ENCODE assay signal across 8 cellular contexts in the genomic region with DNA sequence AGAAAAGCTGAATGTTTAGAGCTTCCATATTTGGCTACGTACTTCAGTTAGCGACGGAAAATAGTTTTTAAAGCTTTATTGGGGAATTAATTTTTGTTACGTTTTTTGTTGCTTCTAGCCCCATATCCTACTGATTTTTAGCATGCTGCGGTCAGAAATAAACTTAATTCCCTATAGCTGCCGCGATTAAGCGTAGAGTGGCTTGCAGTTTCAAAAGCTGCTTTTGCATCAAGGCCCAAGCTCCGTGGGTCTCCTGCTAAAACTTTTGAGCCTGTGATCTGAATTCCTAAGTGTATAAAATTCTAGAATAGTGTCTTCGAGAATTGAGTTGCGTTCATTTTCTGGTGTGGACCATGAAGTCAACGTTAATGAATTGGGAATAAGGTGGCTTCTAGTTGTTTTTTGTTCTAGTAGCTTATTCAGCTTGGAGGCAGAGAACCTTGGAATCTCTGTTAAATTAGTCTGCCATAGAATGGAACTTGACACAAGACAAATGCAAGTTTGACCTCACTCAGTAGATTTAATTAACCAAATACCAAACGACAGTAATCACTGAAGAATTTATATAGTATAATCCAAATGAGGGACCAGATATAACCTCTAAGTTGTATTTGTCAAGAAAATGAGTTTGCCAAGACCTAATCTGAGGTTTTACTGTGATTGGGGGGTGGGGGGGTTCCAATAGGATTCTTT. TPM values are rescaled to one million over a fixed set of nuclear protein-coding genes. Genes with fewer than 3 reads are reported as not detected.
DNase-seq lines count a peak whose midpoint lies in the region; ATAC-seq lines count a peak whose summit lies in the region.

No MANE protein-coding gene starts in this region.

- no peaks in the 10 kb centered on the region for H3K9me3 ChIP-seq in HUES48 (ENCODE audit: control insufficient read depth, insufficient read depth, low read length)
- H3K9me3 ChIP-seq in iPS-15b (ENCODE audit: control insufficient read depth, insufficient read depth, low read length) = no peaks in the 10 kb centered on the region

- peaks cover 30% of the 10 kb centered on the region for H3K4me1 Mint-ChIP-seq in activated T-helper 1 cell treated with anti-CD3 and anti-CD28 coated beads, Interleukin-12 subunit alpha, Interleukin-12 subunit beta, Interleukin-2, Interleukin-4 antibody, amounts not matched to agents 30 ng/mL and 10 ng/mL and 1 ng/mL, durations not matched to agents 14 hours and 24 hours and 36 hours (ENCODE audit: low read depth)
- peaks cover 52% of the 10 kb centered on the region for H3K4me1 Mint-ChIP-seq in stimulated activated effector memory CD8-positive, alpha-beta T cell treated with anti-CD3 and anti-CD28 coated beads, Interleukin-12 subunit alpha, Interleukin-12 subunit beta, amount 100 ng/mL, for 72 hours

- peaks cover 12% of the 10 kb centered on the region for H3K36me3 Mint-ChIP-seq in activated T-helper 1 cell treated with anti-CD3 and anti-CD28 coated beads, Interleukin-12 subunit alpha, Interleukin-12 subunit beta, Interleukin-2, Interleukin-4 antibody, amounts not matched to agents 30 ng/mL and 10 ng/mL and 1 ng/mL, durations not matched to agents 14 hours and 24 hours and 36 hours (ENCODE audit: low read depth)
- H3K36me3 Mint-ChIP-seq in stimulated activated effector memory CD8-positive, alpha-beta T cell treated with anti-CD3 and anti-CD28 coated beads, Interleukin-12 subunit alpha, Interleukin-12 subunit beta, amount 100 ng/mL, for 72 hours = peaks cover 21% of the 10 kb centered on the region

- peak overlapping the region; percentile 99 for H3K27ac Mint-ChIP-seq in activated T-helper 1 cell treated with anti-CD3 and anti-CD28 coated beads, Interleukin-12 subunit alpha, Interleukin-12 subunit beta, Interleukin-2, Interleukin-4 antibody, amounts not matched to agents 30 ng/mL and 10 ng/mL and 1 ng/mL, durations not matched to agents 14 hours and 24 hours and 36 hours
- H3K27ac Mint-ChIP-seq in stimulated activated effector memory CD8-positive, alpha-beta T cell treated with anti-CD3 and anti-CD28 coated beads, Interleukin-12 subunit alpha, Interleukin-12 subunit beta, amount 100 ng/mL, for 72 hours = peak overlapping the region; percentile 96

- H3K27me3 Mint-ChIP-seq in activated T-helper 1 cell treated with anti-CD3 and anti-CD28 coated beads, Interleukin-12 subunit alpha, Interleukin-12 subunit beta, Interleukin-2, Interleukin-4 antibody, amounts not matched to agents 30 ng/mL and 10 ng/mL and 1 ng/mL, durations not matched to agents 14 hours and 24 hours and 36 hours (ENCODE audit: insufficient read depth) = no peaks in the 10 kb centered on the region

- no peak for ATAC-seq in stimulated activated effector memory CD8-positive, alpha-beta T cell treated with anti-CD3 and anti-CD28 coated beads, Interleukin-12 subunit alpha, Interleukin-12 subunit beta, amount 100 ng/mL, for 72 hours
- ATAC-seq in GM21786 (IDR thresholded peaks at IDR 0.05; ENCODE audit: unreplicated experiment) = no peak

- H3K36me3 ChIP-seq in HUES48 (ENCODE audit: control insufficient read depth, insufficient read depth, low read length) (peaks cover 3% of the 10 kb centered on the region), iPS-15b (ENCODE audit: control insufficient read depth, insufficient read depth, low read length) (no peaks in the 10 kb centered on the region)

- intact Hi-C loops in activated T-helper 1 cell treated with anti-CD3 and anti-CD28 coated beads, Interleukin-12 subunit alpha, Interleukin-12 subunit beta, Interleukin-2, Interleukin-4 antibody, amounts not matched to agents 30 ng/mL and 10 ng/mL and 1 ng/mL, durations not matched to agents 14 hours and 24 hours and 36 hours (cut with micrococcal nuclease) = loop anchor here (1.0 to 5.0 kb wide), 9 partner anchors 43 to 1153 kb away; a partner anchor contains a TSS

- DNase-seq in activated T-helper 1 cell treated with anti-CD3 and anti-CD28 coated beads, Interleukin-12 subunit alpha, Interleukin-12 subunit beta, Interleukin-2, Interleukin-4 antibody, amounts not matched to agents 30 ng/mL and 10 ng/mL and 1 ng/mL, durations not matched to agents 14 hours and 24 hours and 36 hours (ENCODE audit: low spot score) = no peak
- no peak for DNase-seq in stimulated activated effector memory CD8-positive, alpha-beta T cell treated with anti-CD3 and anti-CD28 coated beads, Interleukin-12 subunit alpha, Interleukin-12 subunit beta, amount 100 ng/mL, for 72 hours (ENCODE audit: low spot score in 2 of 2)
- no peak for DNase-seq in occipital lobe (lab: John Stamatoyannopoulos, UW)
- DNase-seq in NCI-H446 (lab: John Stamatoyannopoulos, UW) = no peak
- DNase-seq in NCI-H128 (lab: John Stamatoyannopoulos, UW; ENCODE audit: unreplicated experiment) = no peak

- H3K9ac ChIP-seq in HUES48 (ENCODE audit: low read depth, low read length) = peak overlapping the region; percentile 87
- peak overlapping the region; percentile 95 for H3K9ac ChIP-seq in iPS-15b (ENCODE audit: low read depth, low read length)

- H3K4me1 ChIP-seq in HUES48 (ENCODE audit: control insufficient read depth, insufficient read depth, low read length) = peaks cover 10% of the 10 kb centered on the region
- H3K4me1 ChIP-seq in iPS-15b (ENCODE audit: control insufficient read depth, insufficient read depth, low read length) = peaks cover 7% of the 10 kb centered on the region

- H3K4me3 Mint-ChIP-seq in activated T-helper 1 cell treated with anti-CD3 and anti-CD28 coated beads, Interleukin-12 subunit alpha, Interleukin-12 subunit beta, Interleukin-2, Interleukin-4 antibody, amounts not matched to agents 30 ng/mL and 10 ng/mL and 1 ng/mL, durations not matched to agents 14 hours and 24 hours and 36 hours = peak overlapping the region; percentile 100
- peak overlapping the region; percentile 99 for H3K4me3 Mint-ChIP-seq in stimulated activated effector memory CD8-positive, alpha-beta T cell treated with anti-CD3 and anti-CD28 coated beads, Interleukin-12 subunit alpha, Interleukin-12 subunit beta, amount 100 ng/mL, for 72 hours

- H3K9me3 Mint-ChIP-seq in activated T-helper 1 cell treated with anti-CD3 and anti-CD28 coated beads, Interleukin-12 subunit alpha, Interleukin-12 subunit beta, Interleukin-2, Interleukin-4 antibody, amounts not matched to agents 30 ng/mL and 10 ng/mL and 1 ng/mL, durations not matched to agents 14 hours and 24 hours and 36 hours = no peaks in the 10 kb centered on the region
- H3K9me3 Mint-ChIP-seq in stimulated activated effector memory CD8-positive, alpha-beta T cell treated with anti-CD3 and anti-CD28 coated beads, Interleukin-12 subunit alpha, Interleukin-12 subunit beta, amount 100 ng/mL, for 72 hours = no peaks in the 10 kb centered on the region

- H3K27me3 ChIP-seq in HUES48 (ENCODE audit: control insufficient read depth, insufficient read depth, low read length) (no peaks in the 10 kb centered on the region), iPS-15b (ENCODE audit: control insufficient read depth, insufficient read depth, low read length) (no peaks in the 10 kb centered on the region)

- H3K27ac ChIP-seq in HUES48 (ENCODE audit: low read depth, low read length) = no peak overlapping the region

- H3K4me3 ChIP-seq in HUES48 (ENCODE audit: low read depth, low read length) = peak overlapping the region; percentile 91
- H3K4me3 ChIP-seq in iPS-15b (ENCODE audit: low read depth, low read length) = peak overlapping the region; percentile 86

RNA-seq across cellular contexts. Expression of a gene that starts 1.0 kb away (rescaled TPM):
- total RNA-seq in activated T-helper 1 cell treated with anti-CD3 and anti-CD28 coated beads, Interleukin-12 subunit alpha, Interleukin-12 subunit beta, Interleukin-2, Interleukin-4 antibody, amounts not matched to agents 30 ng/mL and 10 ng/mL and 1 ng/mL, durations not matched to agents 14 hours and 24 hours and 36 hours = 52.8 and 59.2 TPM in 2 replicates
- 47.1 TPM for total RNA-seq in occipital lobe

RNA-seq across cellular contexts. Expression of a gene that starts 35.5 kb away (rescaled TPM):
- not detected in 2 replicates for total RNA-seq in activated T-helper 1 cell treated with anti-CD3 and anti-CD28 coated beads, Interleukin-12 subunit alpha, Interleukin-12 subunit beta, Interleukin-2, Interleukin-4 antibody, amounts not matched to agents 30 ng/mL and 10 ng/mL and 1 ng/mL, durations not matched to agents 14 hours and 24 hours and 36 hours
- not detected for total RNA-seq in occipital lobe

RNA-seq across cellular contexts. Expression of a gene that starts 51.6 kb away (rescaled TPM):
- 10.0 and 11.1 TPM in 2 replicates for total RNA-seq in activated T-helper 1 cell treated with anti-CD3 and anti-CD28 coated beads, Interleukin-12 subunit alpha, Interleukin-12 subunit beta, Interleukin-2, Interleukin-4 antibody, amounts not matched to agents 30 ng/mL and 10 ng/mL and 1 ng/mL, durations not matched to agents 14 hours and 24 hours and 36 hours
- 44.1 TPM for total RNA-seq in occipital lobe
